8 cellular contexts compared by ENCODE assay signal in genomic region chr6:26459023-26459810, GRCh38. TPM values are rescaled to one million over a fixed set of nuclear protein-coding genes. Genes with fewer than 3 reads are reported as not detected.
A peak's percentile ranks its signal among the peaks of the same experiment; 100 is the strongest.
DNase-seq lines count a peak whose midpoint lies in the region; ATAC-seq and TF ChIP-seq lines count a peak whose summit lies in the region.
"Had no signal": no experiment of that assay in that cellular context is flagged by ENCODE, and none has a peak within 500 bp of the region (broad histone marks: within the 10 kb centered on the region; RNA-seq: fewer than 3 reads in every experiment).

No MANE protein-coding gene starts in this region.

- H3K4me3 Mint-ChIP-seq in CD4-positive, alpha-beta T cell: peak overlapping the region; percentile 82
- peak overlapping the region; percentile 65 for H3K4me3 Mint-ChIP-seq in activated CD4-positive, alpha-beta memory T cell treated with anti-CD3 and anti-CD28 coated beads, Interleukin-2, amount 10 ng/mL, durations not matched to agents 7 days and 5 days

- peaks cover 70% of the 10 kb centered on the region for H3K4me1 Mint-ChIP-seq in CD4-positive, alpha-beta T cell (ENCODE audit: low read depth)
- peaks cover 65% of the 10 kb centered on the region for H3K4me1 Mint-ChIP-seq in activated CD4-positive, alpha-beta memory T cell treated with anti-CD3 and anti-CD28 coated beads, Interleukin-2, amount 10 ng/mL, durations not matched to agents 7 days and 5 days

- CTCF ChIA-PET in CD4-positive, alpha-beta T cell (lab: Charles Lee): no interaction called here
- CTCF ChIA-PET in activated CD4-positive, alpha-beta memory T cell treated with anti-CD3 and anti-CD28 coated beads, Interleukin-2, amount 10 ng/mL, durations not matched to agents 7 days and 5 days (lab: Charles Lee): no interaction called here

- no peak for DNase-seq in CD4-positive, alpha-beta T cell
- DNase-seq in activated CD4-positive, alpha-beta memory T cell treated with anti-CD3 and anti-CD28 coated beads, Interleukin-2, amount 10 ng/mL, durations not matched to agents 7 days and 5 days: no peak
- DNase-seq in hypothalamus (lab: John Stamatoyannopoulos, UW): no peak
- no peak for DNase-seq in NOMO-1 (lab: John Stamatoyannopoulos, UW; ENCODE audit: unreplicated experiment in 2 of 2)
- DNase-seq: hippocampal formation had no signal

- H3K27me3 Mint-ChIP-seq in CD4-positive, alpha-beta T cell: no peaks in the 10 kb centered on the region
- H3K27me3 Mint-ChIP-seq in activated CD4-positive, alpha-beta memory T cell treated with anti-CD3 and anti-CD28 coated beads, Interleukin-2, amount 10 ng/mL, durations not matched to agents 7 days and 5 days: no peaks in the 10 kb centered on the region

- no peaks in the 10 kb centered on the region for H3K9me3 ChIP-seq in CD4-positive, alpha-beta T cell (ENCODE audit: control insufficient read depth, low read length)
- H3K9me3 ChIP-seq in mucosa of stomach (ENCODE audit: control insufficient read depth, low read length): no peaks in the 10 kb centered on the region

- POLR2A ChIA-PET in CD4-positive, alpha-beta T cell (lab: Charles Lee): no interaction called here
- POLR2A ChIA-PET in activated CD4-positive, alpha-beta memory T cell treated with anti-CD3 and anti-CD28 coated beads, Interleukin-2, amount 10 ng/mL, durations not matched to agents 7 days and 5 days (lab: Charles Lee): no interaction called here

- no peak for ATAC-seq in CD4-positive, alpha-beta T cell (ENCODE audit: poor library complexity)
- ATAC-seq in GM21526 (IDR thresholded peaks at IDR 0.05; ENCODE audit: low FRiP score, unreplicated experiment): no peak

- TF ChIP-seq CTCF in CD4-positive, alpha-beta T cell (IDR thresholded peaks at IDR 0.05): no peak

- H3K27me3 ChIP-seq in CD4-positive, alpha-beta T cell (ENCODE audit: control insufficient read depth, insufficient read depth, low read length): no peaks in the 10 kb centered on the region
- H3K27me3 ChIP-seq in mucosa of stomach (ENCODE audit: control insufficient read depth, insufficient read depth, low read length): no peaks in the 10 kb centered on the region

- H3K9me3 Mint-ChIP-seq in CD4-positive, alpha-beta T cell: no peaks in the 10 kb centered on the region
- no peaks in the 10 kb centered on the region for H3K9me3 Mint-ChIP-seq in activated CD4-positive, alpha-beta memory T cell treated with anti-CD3 and anti-CD28 coated beads, Interleukin-2, amount 10 ng/mL, durations not matched to agents 7 days and 5 days

- no peaks in the 10 kb centered on the region for H3K36me3 ChIP-seq in mucosa of stomach (ENCODE audit: control insufficient read depth, insufficient read depth, low read length)

- peak overlapping the region; percentile 26 for H3K9ac ChIP-seq in mucosa of stomach (ENCODE audit: low read length)

- H3K27ac ChIP-seq in CD4-positive, alpha-beta T cell (ENCODE audit: low read depth, low read length): no peak overlapping the region

- H3K27ac Mint-ChIP-seq in CD4-positive, alpha-beta T cell: peak overlapping the region; percentile 92
- peak overlapping the region; percentile 2 for H3K27ac Mint-ChIP-seq in activated CD4-positive, alpha-beta memory T cell treated with anti-CD3 and anti-CD28 coated beads, Interleukin-2, amount 10 ng/mL, durations not matched to agents 7 days and 5 days

- intact Hi-C loops in CD4-positive, alpha-beta T cell (cut with DNase I, micrococcal nuclease): loop anchor here (2.0 to 5.0 kb wide), 3 partner anchors 14 to 78 kb away; partner anchors contain the start of genes BTN3A1 (in 1 of the 2) and HMGN4 (in 1 of the 2)

- H3K4me3 ChIP-seq in mucosa of stomach (ENCODE audit: low read length): no peak overlapping the region

- peaks cover 29% of the 10 kb centered on the region for H3K4me1 ChIP-seq in mucosa of stomach (ENCODE audit: control insufficient read depth, insufficient read depth, low read length)

- H3K36me3 Mint-ChIP-seq in CD4-positive, alpha-beta T cell (ENCODE audit: low read depth): peaks cover 69% of the 10 kb centered on the region
- peaks cover 64% of the 10 kb centered on the region for H3K36me3 Mint-ChIP-seq in activated CD4-positive, alpha-beta memory T cell treated with anti-CD3 and anti-CD28 coated beads, Interleukin-2, amount 10 ng/mL, durations not matched to agents 7 days and 5 days (ENCODE audit: low read depth)

RNA-seq across cellular contexts. Expression of gene BTN2A1, which starts 1.5 kb away (rescaled TPM):
- total RNA-seq in CD4-positive, alpha-beta T cell: 10 to 100 TPM; 16.2 to 17.5 TPM
- 10 to 100 TPM; 28.2 to 31.0 TPM for total RNA-seq in activated CD4-positive, alpha-beta memory T cell treated with anti-CD3 and anti-CD28 coated beads, Interleukin-2, amount 10 ng/mL, durations not matched to agents 7 days and 5 days

RNA-seq across cellular contexts. Expression of gene BTN3A3, which starts 18.9 kb away (rescaled TPM):
- 10 to 100 TPM; 21.4 to 26.5 TPM for total RNA-seq in CD4-positive, alpha-beta T cell
- total RNA-seq in activated CD4-positive, alpha-beta memory T cell treated with anti-CD3 and anti-CD28 coated beads, Interleukin-2, amount 10 ng/mL, durations not matched to agents 7 days and 5 days: 10 to 100 TPM; 63.5 to 63.6 TPM

RNA-seq across cellular contexts. Expression of gene BTN1A1, which starts 40.9 kb away (rescaled TPM):
- total RNA-seq in CD4-positive, alpha-beta T cell: not detected
- not detected for total RNA-seq in activated CD4-positive, alpha-beta memory T cell treated with anti-CD3 and anti-CD28 coated beads, Interleukin-2, amount 10 ng/mL, durations not matched to agents 7 days and 5 days
- total RNA-seq: T-helper 2 cell treated with Interferon-gamma antibody and Interleukin-4, amounts not matched to agents 100 ng/mL and 5 ng/mL, for 36 hours had no signal

RNA-seq across cellular contexts. Expression of gene BTN3A1, which starts 57.1 kb away (rescaled TPM):
- total RNA-seq in CD4-positive, alpha-beta T cell: 100 to 1,000 TPM; 109 TPM
- 100 to 1,000 TPM; 100 to 103 TPM for total RNA-seq in activated CD4-positive, alpha-beta memory T cell treated with anti-CD3 and anti-CD28 coated beads, Interleukin-2, amount 10 ng/mL, durations not matched to agents 7 days and 5 days
